In genomic region chr1:103569493-103569892, GRCh38 we compare ENCODE assay signal across 9 cellular contexts. TPM values are rescaled to one million over a fixed set of nuclear protein-coding genes. Genes with fewer than 3 reads are reported as not detected.
"Had no signal": no experiment of that assay in that cellular context is flagged by ENCODE, and none has a peak within 500 bp of the region (broad histone marks: within the 10 kb centered on the region; RNA-seq: fewer than 3 reads in every experiment).

No MANE protein-coding gene starts in this region.

- H2AFZ ChIP-seq: GM23248 had no signal

- H3K4me3 ChIP-seq: GM23248 had no signal

- H3K27ac ChIP-seq: GM23248, HL-60 had no signal

- DNase-seq: GM23248, GOT3, H9, HCEC 1CT had no signal

- FAIRE-seq: H54, HepG2 had no signal

- H3K9ac ChIP-seq: GM23248 had no signal

RNA-seq across cellular contexts. Expression of gene AMY2A, which starts 47.7 kb away (rescaled TPM):
- total RNA-seq: GM23248, H9, HepG2, HT1080 had no signal
- polyA plus RNA-seq: GM23248, HepG2, IgD-negative memory B cell had no signal
